Comparison of ENCODE assay signal across 24 cellular contexts in genomic region chr11:123241874-123242538, GRCh38. TPM values are rescaled to one million over a fixed set of nuclear protein-coding genes. Genes with fewer than 3 reads are reported as not detected.
"Had no signal": no experiment of that assay in that cellular context is flagged by ENCODE, and none has a peak within 500 bp of the region (broad histone marks: within the 10 kb centered on the region; RNA-seq: fewer than 3 reads in every experiment).

No MANE protein-coding gene starts in this region.

- H3K4me2 ChIP-seq: hepatocyte, smooth muscle cell had no signal

- H3K27me3 ChIP-seq: foreskin keratinocyte, gastroesophageal sphincter, hepatocyte, thyroid gland had no signal

- H3K9me3 ChIP-seq: gastroesophageal sphincter, heart left ventricle, lower lobe of right lung, mucosa of descending colon, neutrophil, thyroid gland had no signal

- H3K36me3 ChIP-seq: gastroesophageal sphincter, heart left ventricle, lower lobe of right lung, neutrophil, thyroid gland had no signal

- H2AFZ ChIP-seq: hepatocyte, parathyroid adenoma had no signal

- DNase-seq: effector CD4-positive, alpha-beta T cell; foreskin keratinocyte; heart left ventricle; left cardiac atrium; left ventricle myocardium superior; lower lobe of right lung; mucosa of descending colon; naive B cell; stimulated activated CD4-positive, alpha-beta T cell treated with anti-CD3 and anti-CD28 coated beads, Interleukin-12 subunit alpha, Interleukin-12 subunit beta, amount 100 ng/mL, for 4 hours; stimulated activated CD4-positive, alpha-beta T cell treated with anti-CD3 and anti-CD28 coated beads, Interleukin-1b, Interleukin-23, amount 100 ng/mL, for 48 hours; stimulated activated CD4-positive, alpha-beta T cell treated with anti-CD3 and anti-CD28 coated beads, Interleukin-4, amount 100 ng/mL, for 1 hour; stimulated activated CD8-positive, alpha-beta memory T cell treated with anti-CD3 and anti-CD28 coated beads, Interleukin-4, amount 100 ng/mL, for 48 hours; stimulated activated naive CD4-positive, alpha-beta T cell; stimulated activated naive CD8-positive, alpha-beta T cell treated with anti-CD3 and anti-CD28 coated beads, Interleukin-15, amount 100 ng/mL, for 72 hours; thyroid gland; trophoblast cell had no signal

- ATAC-seq: foreskin keratinocyte; gastroesophageal sphincter; heart left ventricle; left cardiac atrium; left ventricle myocardium superior; lower lobe of right lung; mucosa of descending colon; natural killer cell treated with Interleukin-12 subunit alpha and Interleukin-12 subunit beta and Interleukin-15 and Interleukin-18, amount 100 ng/mL, for 72 hours; sciatic nerve; stimulated activated naive CD8-positive, alpha-beta T cell treated with anti-CD3 and anti-CD28 coated beads, Interleukin-15, amount 100 ng/mL, for 72 hours had no signal

- H3K27ac ChIP-seq: foreskin keratinocyte, gastroesophageal sphincter, heart left ventricle, hepatocyte, lower lobe of right lung, neutrophil, parathyroid adenoma, thyroid gland had no signal

- H3K9ac ChIP-seq: parathyroid adenoma had no signal

- H3K4me3 ChIP-seq: dorsolateral prefrontal cortex, gastroesophageal sphincter, heart left ventricle, hepatocyte, lower lobe of right lung, mucosa of descending colon, smooth muscle cell, thyroid gland had no signal

- H3K4me1 ChIP-seq: foreskin keratinocyte, lower lobe of right lung, parathyroid adenoma, thyroid gland had no signal

- H3K79me2 ChIP-seq: hepatocyte, parathyroid adenoma had no signal

RNA-seq across cellular contexts. Expression of gene CLMP, which starts 47.0 kb away (rescaled TPM):
- total RNA-seq: natural killer cell treated with Interleukin-12 subunit alpha and Interleukin-12 subunit beta and Interleukin-15 and Interleukin-18, amount 100 ng/mL, for 72 hours had no signal
